19 cellular contexts compared by ENCODE assay signal in the genomic region with DNA sequence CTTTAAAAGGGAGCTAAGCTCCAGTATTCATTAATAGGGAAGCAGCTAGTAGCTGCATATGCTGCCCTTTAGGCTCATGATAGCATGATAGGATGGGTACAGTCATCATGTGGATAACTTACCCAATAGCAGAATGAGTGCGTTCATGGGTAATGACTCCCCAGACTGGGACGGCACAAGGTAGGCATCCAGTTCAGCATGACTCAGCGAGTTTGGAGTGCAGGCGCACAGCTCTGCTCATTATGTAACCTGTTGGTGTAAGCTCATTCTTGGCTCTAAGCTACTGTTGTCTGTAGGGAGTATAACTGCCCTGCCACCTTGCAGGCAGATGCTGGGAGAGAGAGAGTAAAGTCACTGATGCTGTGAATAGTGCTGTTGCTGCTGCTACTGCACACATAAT.
DNase-seq lines count a peak whose midpoint lies in the region; ATAC-seq and TF ChIP-seq lines count a peak whose summit lies in the region.
"Had no signal": no experiment of that assay in that cellular context is flagged by ENCODE, and none has a peak within 500 bp of the region (broad histone marks: within the 10 kb centered on the region; RNA-seq: fewer than 3 reads in every experiment).

No MANE protein-coding gene starts in this region.

- H3K36me3 ChIP-seq in GM23338 (ENCODE audit: insufficient read depth) (peaks cover 9% of the 10 kb centered on the region), upper lobe of right lung (no peaks in the 10 kb centered on the region)
- H3K36me3 ChIP-seq: esophagus muscularis mucosa, HAP-1 had no signal

- H3K9me3 ChIP-seq in upper lobe of right lung: no peaks in the 10 kb centered on the region
- H3K9me3 ChIP-seq: esophagus muscularis mucosa, HAP-1 had no signal

- ATAC-seq in GM23338 (no peak), upper lobe of right lung (no peak)

- H3K9me2 ChIP-seq in GM23338 (ENCODE audit: insufficient read depth): peaks cover 11% of the 10 kb centered on the region

- no peak overlapping the region for H3K27ac Mint-ChIP-seq in GM23338
- H3K27ac Mint-ChIP-seq: CD8-positive, alpha-beta memory T cell; T-helper 2 cell treated with Interferon-gamma antibody and Interleukin-4, amounts not matched to agents 5 μg/mL and 100 μg/mL, for 36 hours had no signal

- H3K27me3 ChIP-seq in GM23338 (ENCODE audit: insufficient read depth) (no peaks in the 10 kb centered on the region), upper lobe of right lung (no peaks in the 10 kb centered on the region)
- H3K27me3 ChIP-seq: esophagus muscularis mucosa, hepatocyte had no signal

- no peak for TF ChIP-seq CTCF in GM23338 (conservative IDR thresholded peaks at IDR 0.05; ENCODE audit: low read depth in 2 of 2)
- TF ChIP-seq CTCF in upper lobe of right lung (IDR thresholded peaks at IDR 0.05): no peak

- H3K9me3 Mint-ChIP-seq in GM23338: peaks cover 52% of the 10 kb centered on the region

- no peak overlapping the region for H3K4me2 ChIP-seq in GM23338
- H3K4me2 ChIP-seq: hepatocyte had no signal

- H3K27ac ChIP-seq in GM23338 (ENCODE audit: low read depth) (no peak overlapping the region), upper lobe of right lung (no peak overlapping the region)
- H3K27ac ChIP-seq: coronary artery, esophagus muscularis mucosa, hepatocyte had no signal

- intact Hi-C loops in upper lobe of right lung (cut with DNase I) (no loop called here), posterior cingulate gyrus (cut with DNase I) (no loop called here)

- H3K27me3 Mint-ChIP-seq in GM23338 (ENCODE audit: insufficient read depth, low read depth, poor library complexity): no peaks in the 10 kb centered on the region

- no peak overlapping the region for H3K4me3 ChIP-seq in GM23338
- no peak overlapping the region for H3K4me3 ChIP-seq in upper lobe of right lung
- H3K4me3 ChIP-seq: coronary artery, esophagus muscularis mucosa, HAP-1, hepatocyte had no signal

- H2AFZ ChIP-seq in GM23338: no peak overlapping the region
- H2AFZ ChIP-seq: hepatocyte had no signal

- H3K79me2 ChIP-seq in GM23338 (replicated peaks; ENCODE audit: insufficient read depth): no peaks in the 10 kb centered on the region
- H3K79me2 ChIP-seq: hepatocyte had no signal

- H3K4me3 Mint-ChIP-seq in GM23338: no peak overlapping the region
- H3K4me3 Mint-ChIP-seq: CD8-positive, alpha-beta memory T cell; T-helper 2 cell treated with Interferon-gamma antibody and Interleukin-4, amounts not matched to agents 5 μg/mL and 100 μg/mL, for 36 hours had no signal

- peak; percentile 1 to 15 (median 7) for DNase-seq in NCI-H1417 (lab: John Stamatoyannopoulos, UW)
- DNase-seq in NCI-H1417 treated with DMSO at 0.1 percent for 48 hours (lab: John Stamatoyannopoulos, UW): no peak
- DNase-seq in GM23338 (ENCODE audit: low spot score): peak; percentile 73
- DNase-seq in RKO (ENCODE audit: low spot score): peak; percentile 10
- DNase-seq in kidney tubule cell (ENCODE audit: low spot score): peak; percentile 9
- no peak for DNase-seq in upper lobe of right lung
- no peak for DNase-seq in posterior cingulate gyrus
- DNase-seq in NK-92 (lab: John Stamatoyannopoulos, UW; ENCODE audit: unreplicated experiment): no peak
- DNase-seq: activated CD4-positive, alpha-beta T cell treated with anti-CD3 and anti-CD28 coated beads, Interleukin-2, amount 50 U/mL, for 1 hour; anterior cingulate cortex; CD8-positive, alpha-beta memory T cell; NCI-H446; nucleus accumbens; substantia nigra had no signal

- H4K20me1 ChIP-seq in GM23338 (replicated peaks; ENCODE audit: insufficient read depth): no peaks in the 10 kb centered on the region

- H3K4me1 ChIP-seq in GM23338 (ENCODE audit: insufficient read depth): no peaks in the 10 kb centered on the region
- no peaks in the 10 kb centered on the region for H3K4me1 ChIP-seq in upper lobe of right lung
- H3K4me1 ChIP-seq: esophagus muscularis mucosa, HAP-1 had no signal

- H3K4me1 Mint-ChIP-seq in GM23338: no peaks in the 10 kb centered on the region
- H3K4me1 Mint-ChIP-seq: CD8-positive, alpha-beta memory T cell had no signal

- H3F3A ChIP-seq in GM23338 (replicated peaks; ENCODE audit: low read depth): no peaks in the 10 kb centered on the region

- peaks cover 28% of the 10 kb centered on the region for H3K36me3 Mint-ChIP-seq in GM23338 (ENCODE audit: low read depth)
- H3K36me3 Mint-ChIP-seq: CD8-positive, alpha-beta memory T cell had no signal

TF ChIP-seq in GM23338, 12 proteins besides CTCF, POLR2A, EP300 and RAD21:
- no peak for TF ChIP-seq EZH2phosphoT487 (IDR thresholded peaks at IDR 0.05; ENCODE audit: unreplicated experiment)
- TF ChIP-seq, protein P1, sequence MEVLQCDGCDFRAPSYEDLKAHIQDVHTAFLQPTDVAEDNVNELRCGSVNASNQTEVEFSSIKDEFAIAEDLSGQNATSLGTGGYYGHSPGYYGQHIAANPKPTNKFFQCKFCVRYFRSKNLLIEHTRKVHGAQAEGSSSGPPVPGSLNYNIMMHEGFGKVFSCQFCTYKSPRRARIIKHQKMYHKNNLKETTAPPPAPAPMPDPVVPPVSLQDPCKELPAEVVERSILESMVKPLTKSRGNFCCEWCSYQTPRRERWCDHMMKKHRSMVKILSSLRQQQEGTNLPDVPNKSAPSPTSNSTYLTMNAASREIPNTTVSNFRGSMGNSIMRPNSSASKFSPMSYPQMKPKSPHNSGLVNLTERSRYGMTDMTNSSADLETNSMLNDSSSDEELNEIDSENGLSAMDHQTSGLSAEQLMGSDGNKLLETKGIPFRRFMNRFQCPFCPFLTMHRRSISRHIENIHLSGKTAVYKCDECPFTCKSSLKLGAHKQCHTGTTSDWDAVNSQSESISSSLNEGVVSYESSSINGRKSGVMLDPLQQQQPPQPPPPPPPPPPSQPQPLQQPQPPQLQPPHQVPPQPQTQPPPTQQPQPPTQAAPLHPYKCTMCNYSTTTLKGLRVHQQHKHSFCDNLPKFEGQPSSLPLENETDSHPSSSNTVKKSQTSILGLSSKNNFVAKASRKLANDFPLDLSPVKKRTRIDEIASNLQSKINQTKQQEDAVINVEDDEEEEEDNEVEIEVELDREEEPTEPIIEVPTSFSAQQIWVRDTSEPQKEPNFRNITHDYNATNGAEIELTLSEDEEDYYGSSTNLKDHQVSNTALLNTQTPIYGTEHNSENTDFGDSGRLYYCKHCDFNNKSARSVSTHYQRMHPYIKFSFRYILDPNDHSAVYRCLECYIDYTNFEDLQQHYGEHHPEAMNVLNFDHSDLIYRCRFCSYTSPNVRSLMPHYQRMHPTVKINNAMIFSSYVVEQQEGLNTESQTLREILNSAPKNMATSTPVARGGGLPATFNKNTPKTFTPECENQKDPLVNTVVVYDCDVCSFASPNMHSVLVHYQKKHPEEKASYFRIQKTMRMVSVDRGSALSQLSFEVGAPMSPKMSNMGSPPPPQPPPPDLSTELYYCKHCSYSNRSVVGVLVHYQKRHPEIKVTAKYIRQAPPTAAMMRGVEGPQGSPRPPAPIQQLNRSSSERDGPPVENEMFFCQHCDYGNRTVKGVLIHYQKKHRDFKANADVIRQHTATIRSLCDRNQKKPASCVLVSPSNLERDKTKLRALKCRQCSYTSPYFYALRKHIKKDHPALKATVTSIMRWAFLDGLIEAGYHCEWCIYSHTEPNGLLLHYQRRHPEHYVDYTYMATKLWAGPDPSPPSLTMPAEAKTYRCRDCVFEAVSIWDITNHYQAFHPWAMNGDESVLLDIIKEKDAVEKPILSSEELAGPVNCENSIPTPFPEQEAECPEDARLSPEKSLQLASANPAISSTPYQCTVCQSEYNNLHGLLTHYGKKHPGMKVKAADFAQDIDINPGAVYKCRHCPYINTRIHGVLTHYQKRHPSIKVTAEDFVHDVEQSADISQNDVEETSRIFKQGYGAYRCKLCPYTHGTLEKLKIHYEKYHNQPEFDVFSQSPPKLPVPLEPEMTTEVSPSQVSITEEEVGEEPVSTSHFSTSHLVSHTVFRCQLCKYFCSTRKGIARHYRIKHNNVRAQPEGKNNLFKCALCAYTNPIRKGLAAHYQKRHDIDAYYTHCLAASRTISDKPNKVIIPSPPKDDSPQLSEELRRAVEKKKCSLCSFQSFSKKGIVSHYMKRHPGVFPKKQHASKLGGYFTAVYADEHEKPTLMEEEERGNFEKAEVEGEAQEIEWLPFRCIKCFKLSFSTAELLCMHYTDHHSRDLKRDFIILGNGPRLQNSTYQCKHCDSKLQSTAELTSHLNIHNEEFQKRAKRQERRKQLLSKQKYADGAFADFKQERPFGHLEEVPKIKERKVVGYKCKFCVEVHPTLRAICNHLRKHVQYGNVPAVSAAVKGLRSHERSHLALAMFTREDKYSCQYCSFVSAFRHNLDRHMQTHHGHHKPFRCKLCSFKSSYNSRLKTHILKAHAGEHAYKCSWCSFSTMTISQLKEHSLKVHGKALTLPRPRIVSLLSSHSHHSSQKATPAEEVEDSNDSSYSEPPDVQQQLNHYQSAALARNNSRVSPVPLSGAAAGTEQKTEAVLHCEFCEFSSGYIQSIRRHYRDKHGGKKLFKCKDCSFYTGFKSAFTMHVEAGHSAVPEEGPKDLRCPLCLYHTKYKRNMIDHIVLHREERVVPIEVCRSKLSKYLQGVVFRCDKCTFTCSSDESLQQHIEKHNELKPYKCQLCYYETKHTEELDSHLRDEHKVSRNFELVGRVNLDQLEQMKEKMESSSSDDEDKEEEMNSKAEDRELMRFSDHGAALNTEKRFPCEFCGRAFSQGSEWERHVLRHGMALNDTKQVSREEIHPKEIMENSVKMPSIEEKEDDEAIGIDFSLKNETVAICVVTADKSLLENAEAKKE (CRISPR knock-in tag; IDR thresholded peaks at IDR 0.05): no peak
- no peak for TF ChIP-seq CREB1 (CRISPR knock-in tag; IDR thresholded peaks at IDR 0.05; ENCODE audit: low read depth)
- TF ChIP-seq, protein P2, sequence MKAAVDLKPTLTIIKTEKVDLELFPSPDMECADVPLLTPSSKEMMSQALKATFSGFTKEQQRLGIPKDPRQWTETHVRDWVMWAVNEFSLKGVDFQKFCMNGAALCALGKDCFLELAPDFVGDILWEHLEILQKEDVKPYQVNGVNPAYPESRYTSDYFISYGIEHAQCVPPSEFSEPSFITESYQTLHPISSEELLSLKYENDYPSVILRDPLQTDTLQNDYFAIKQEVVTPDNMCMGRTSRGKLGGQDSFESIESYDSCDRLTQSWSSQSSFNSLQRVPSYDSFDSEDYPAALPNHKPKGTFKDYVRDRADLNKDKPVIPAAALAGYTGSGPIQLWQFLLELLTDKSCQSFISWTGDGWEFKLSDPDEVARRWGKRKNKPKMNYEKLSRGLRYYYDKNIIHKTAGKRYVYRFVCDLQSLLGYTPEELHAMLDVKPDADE (IDR thresholded peaks at IDR 0.05): no peak
- no peak for TF ChIP-seq NANOG (IDR thresholded peaks at IDR 0.05; ENCODE audit: borderline replicate concordance)

Comparison
In these comparisons a context has a peak if more than half of its experiments do, and no peak if none do; other contexts are left out.
1. DNase-seq: peak in NCI-H1417 (3 of 3), GM23338 (single experiment), RKO (single experiment) and kidney tubule cell (single experiment); none in NCI-H1417 treated with DMSO at 0.1 percent for 48 hours (single experiment), upper lobe of right lung (single experiment), posterior cingulate gyrus (0 of 10) and NK-92 (single experiment).